1 cellular context compared by ENCODE assay signal in genomic region chr10:83078645-83079044, GRCh38.
TF ChIP-seq lines count a peak whose summit lies in the region.

No MANE protein-coding gene starts in this region.

TF ChIP-seq in WTC11, 78 proteins besides CTCF, POLR2A, EP300 and RAD21 (continued from another document):
- TF ChIP-seq ZNF532 (CRISPR knock-in tag; IDR thresholded peaks at IDR 0.05; ENCODE audit: borderline replicate concordance) (no peak), ELF4 (CRISPR knock-in tag; IDR thresholded peaks at IDR 0.05; ENCODE audit: low read depth) (no peak), ZNF281 (CRISPR knock-in tag; IDR thresholded peaks at IDR 0.05) (no peak), RORB (CRISPR knock-in tag; IDR thresholded peaks at IDR 0.05) (no peak), ZNF232 (CRISPR knock-in tag; IDR thresholded peaks at IDR 0.05) (no peak), HMGA2 (CRISPR knock-in tag; IDR thresholded peaks at IDR 0.05) (no peak), FOXJ3 (CRISPR knock-in tag; IDR thresholded peaks at IDR 0.05; ENCODE audit: borderline replicate concordance) (no peak), SMAD4 (CRISPR knock-in tag; IDR thresholded peaks at IDR 0.05) (no peak)
